ENCODE assay signal across 7 cellular contexts in genomic region chr6:73571218-73572181, GRCh38. TPM values are rescaled to one million over a fixed set of nuclear protein-coding genes. Genes with fewer than 3 reads are reported as not detected.
DNase-seq lines count a peak whose midpoint lies in the region; ATAC-seq and TF ChIP-seq lines count a peak whose summit lies in the region.
"Not testable (repeated sequence)": the region's sequence is repeated elsewhere in the genome, so short reads cannot be mapped to it uniquely, and the experiment has no call there.

No MANE protein-coding gene starts in this region.

- peak overlapping the region; percentile 59 for H3K4me3 Mint-ChIP-seq in CD8-positive, alpha-beta T cell
- H3K4me3 Mint-ChIP-seq in activated T-helper 17 cell treated with anti-CD3 and anti-CD28 coated beads, Interleukin-2, amount 50 U/mL, for 72 hours = peak overlapping the region; percentile 45
- H3K4me3 Mint-ChIP-seq in effector memory CD8-positive, alpha-beta T cell = peak overlapping the region in 1 of 2 donors; percentile 36
- peak overlapping the region in 9 of 10 donors; percentile 25 to 85 (median 66) for H3K4me3 Mint-ChIP-seq in naive thymus-derived CD4-positive, alpha-beta T cell

- CTCF ChIA-PET in CD8-positive, alpha-beta T cell (lab: Charles Lee) = interaction anchor here (0.7 kb wide), 1 partner anchor 245 kb away, joined by 3 read pairs; no protein-coding TSS in a partner anchor
- CTCF ChIA-PET in Panc1 (lab: Charles Lee) = not testable (repeated sequence)
- CTCF ChIA-PET in naive thymus-derived CD4-positive, alpha-beta T cell (lab: Charles Lee) = interaction anchor here (0.6 kb wide), 1 partner anchor 169 kb away, joined by 3 read pairs; no protein-coding TSS in a partner anchor

- in situ Hi-C loops in Panc1 (cut with HindIII; ENCODE audit: low pct_unique_long_range_greater_than_20kb, low sequenced_read_pairs) = not testable (repeated sequence)

- not testable (repeated sequence) for H3K27ac Mint-ChIP-seq in CD8-positive, alpha-beta T cell; activated T-helper 17 cell treated with anti-CD3 and anti-CD28 coated beads, Interleukin-2, amount 50 U/mL, for 72 hours; effector memory CD8-positive, alpha-beta T cell
- H3K27ac Mint-ChIP-seq in naive thymus-derived CD4-positive, alpha-beta T cell = peak overlapping the region in 2 of 9 donors; percentile 34 to 46

- H3K4me1 ChIP-seq in CD8-positive, alpha-beta T cell (ENCODE audit: insufficient read depth, low read length); Panc1 (ENCODE audit: control insufficient read depth, insufficient read depth, low read length); naive thymus-derived CD4-positive, alpha-beta T cell (ENCODE audit: control insufficient read depth in 2 of 2, insufficient read depth in 2 of 2, low read length in 2 of 2): not testable (repeated sequence)

- POLR2A ChIA-PET in CD8-positive, alpha-beta T cell (lab: Charles Lee) = interaction anchor here (0.8 kb wide), 1 partner anchor 14 kb away, joined by 4 read pairs; no protein-coding TSS in a partner anchor
- POLR2A ChIA-PET in Panc1 (lab: Charles Lee) = not testable (repeated sequence)
- POLR2A ChIA-PET in naive thymus-derived CD4-positive, alpha-beta T cell (lab: Charles Lee) = interaction anchor here (1.6 kb wide), 1 partner anchor 49 kb away, joined by 6 read pairs; no protein-coding TSS in a partner anchor

- H3K36me3 ChIP-seq in CD8-positive, alpha-beta T cell (ENCODE audit: insufficient read depth, low read length); Panc1 (ENCODE audit: control insufficient read depth, insufficient read depth, low read length); naive thymus-derived CD4-positive, alpha-beta T cell (ENCODE audit: control insufficient read depth in 2 of 3, insufficient read depth in 3 of 3, low read length in 3 of 3): not testable (repeated sequence)

- H3K9me3 ChIP-seq in CD8-positive, alpha-beta T cell (ENCODE audit: low read length); Panc1 (ENCODE audit: control insufficient read depth, insufficient read depth, low read depth, low read length); naive thymus-derived CD4-positive, alpha-beta T cell (ENCODE audit: control insufficient read depth in 2 of 3, low read length in 3 of 3): not testable (repeated sequence)

- intact Hi-C loops in CD8-positive, alpha-beta T cell (cut with DNase I, micrococcal nuclease); Panc1 (cut with micrococcal nuclease; ENCODE audit: unreplicated experiment); left ventricle myocardium superior (cut with micrococcal nuclease); naive thymus-derived CD4-positive, alpha-beta T cell (cut with micrococcal nuclease); sciatic nerve (cut with DNase I): not testable (repeated sequence)

- not testable (repeated sequence) for H3K27me3 ChIP-seq in CD8-positive, alpha-beta T cell (ENCODE audit: insufficient read depth, low read length); Panc1 (ENCODE audit: control insufficient read depth, insufficient read depth, low read length); naive thymus-derived CD4-positive, alpha-beta T cell (ENCODE audit: control insufficient read depth in 2 of 2, insufficient read depth in 2 of 2, low read length in 2 of 2)

- not testable (repeated sequence) for H3K9me3 Mint-ChIP-seq in CD8-positive, alpha-beta T cell; activated T-helper 17 cell treated with anti-CD3 and anti-CD28 coated beads, Interleukin-2, amount 50 U/mL, for 72 hours; effector memory CD8-positive, alpha-beta T cell
- peaks cover 0 to 14% (median 6%) of the 10 kb centered on the region in 11 donors for H3K9me3 Mint-ChIP-seq in naive thymus-derived CD4-positive, alpha-beta T cell

- TF ChIP-seq CTCF in CD8-positive, alpha-beta T cell (IDR thresholded peaks at IDR 0.05); Panc1 (IDR thresholded peaks at IDR 0.05): not testable (repeated sequence)

- not testable (repeated sequence) for H3K4me3 ChIP-seq in CD8-positive, alpha-beta T cell (ENCODE audit: low read depth, low read length); Panc1 (ENCODE audit: low read depth in 2 of 2, low read length in 2 of 2); naive thymus-derived CD4-positive, alpha-beta T cell (ENCODE audit: low read length)

- H3K27me3 Mint-ChIP-seq in CD8-positive, alpha-beta T cell (ENCODE audit: low read depth); activated T-helper 17 cell treated with anti-CD3 and anti-CD28 coated beads, Interleukin-2, amount 50 U/mL, for 72 hours; effector memory CD8-positive, alpha-beta T cell; naive thymus-derived CD4-positive, alpha-beta T cell: not testable (repeated sequence)

- not testable (repeated sequence) for H3K27ac ChIP-seq in CD8-positive, alpha-beta T cell (ENCODE audit: low read depth, low read length); naive thymus-derived CD4-positive, alpha-beta T cell (ENCODE audit: low read depth, low read length)
- peak overlapping the region; percentile 79 for H3K27ac ChIP-seq in Panc1 (ENCODE audit: low read length)

- DNase-seq in CD8-positive, alpha-beta T cell; Panc1 (ENCODE audit: low read depth, low spot score); effector memory CD8-positive, alpha-beta T cell; sciatic nerve (ENCODE audit: low spot score): not testable (repeated sequence)
- peak; percentile 73 for DNase-seq in left ventricle myocardium superior
- peak in 1 of 9 donors; percentile 2 for DNase-seq in naive thymus-derived CD4-positive, alpha-beta T cell

- BruUV-seq in Panc1 (replicated peaks; lab: Mats Ljungman, UMichigan) = not testable (repeated sequence)

- not testable (repeated sequence) for H3K36me3 Mint-ChIP-seq in CD8-positive, alpha-beta T cell; activated T-helper 17 cell treated with anti-CD3 and anti-CD28 coated beads, Interleukin-2, amount 50 U/mL, for 72 hours (ENCODE audit: low read depth); effector memory CD8-positive, alpha-beta T cell (ENCODE audit: insufficient read depth); naive thymus-derived CD4-positive, alpha-beta T cell

- not testable (repeated sequence) for H3K4me1 Mint-ChIP-seq in CD8-positive, alpha-beta T cell (ENCODE audit: low read depth); activated T-helper 17 cell treated with anti-CD3 and anti-CD28 coated beads, Interleukin-2, amount 50 U/mL, for 72 hours; effector memory CD8-positive, alpha-beta T cell (ENCODE audit: low read depth in 2 of 2); naive thymus-derived CD4-positive, alpha-beta T cell

- not testable (repeated sequence) for ATAC-seq in CD8-positive, alpha-beta T cell
- ATAC-seq in Panc1 (peak; percentile 59), left ventricle myocardium superior (peak; percentile 99), sciatic nerve (peak; percentile 17)
- ATAC-seq in activated T-helper 17 cell treated with anti-CD3 and anti-CD28 coated beads, Interleukin-2, amount 50 U/mL, for 72 hours (replicated peaks) = peak; percentile 19
- peak; percentile 53 for ATAC-seq in effector memory CD8-positive, alpha-beta T cell (replicated peaks)
- ATAC-seq in naive thymus-derived CD4-positive, alpha-beta T cell = peak; percentile 65

RNA-seq across cellular contexts. Expression of gene EEF1A1, which starts 50.7 kb away (rescaled TPM):
- over 10,000 TPM; 16,418 to 17,118 TPM for total RNA-seq in CD8-positive, alpha-beta T cell
- total RNA-seq in Panc1 (2021; ENCODE audit: unreplicated experiment) (10,069 TPM), left ventricle myocardium superior (1,360 TPM), sciatic nerve (6,940 TPM)
- polyA plus RNA-seq in Panc1 (2012; ENCODE audit: insufficient read length) = 8,925 TPM
- over 10,000 TPM in 1 of 2 donors, 1,000 to 10,000 TPM in 1; 9,813 to 18,243 TPM for total RNA-seq in activated T-helper 17 cell treated with anti-CD3 and anti-CD28 coated beads, Interleukin-2, amount 50 U/mL, for 72 hours
- total RNA-seq in naive thymus-derived CD4-positive, alpha-beta T cell = over 10,000 TPM in 4 of 5 experiments, 1,000 to 10,000 TPM in 1; 8,219 to 15,585 (median 15,428) TPM
- over 10,000 TPM; 14,298 to 15,495 TPM for polyA plus RNA-seq in naive thymus-derived CD4-positive, alpha-beta T cell
